In genomic region chr4:187667095-187667494, GRCh38 we compare ENCODE assay signal across 14 cellular contexts.
DNase-seq lines count a peak whose midpoint lies in the region; ATAC-seq, FAIRE-seq and TF ChIP-seq lines count a peak whose summit lies in the region.
"Had no signal": no experiment of that assay in that cellular context is flagged by ENCODE, and none has a peak within 500 bp of the region (broad histone marks: within the 10 kb centered on the region; RNA-seq: fewer than 3 reads in every experiment).

No MANE protein-coding gene starts in this region.

- no peak overlapping the region for H2BK20ac ChIP-seq in H1 (ENCODE audit: low read length)

- H3K9me3 ChIP-seq in HepG2 (ENCODE audit: low read length) = no peaks in the 10 kb centered on the region
- H3K9me3 ChIP-seq in right lobe of liver = no peaks in the 10 kb centered on the region
- H3K9me3 ChIP-seq in H1 (ENCODE audit: insufficient read depth in 2 of 2, low read depth in 1 of 2, low read length in 1 of 2) = no peaks in the 10 kb centered on the region
- H3K9me3 ChIP-seq in mesenchymal stem cell (ENCODE audit: control insufficient read depth, low read length) = no peaks in the 10 kb centered on the region
- H3K9me3 ChIP-seq: BLaER1 had no signal

- no peak overlapping the region for H2BK120ac ChIP-seq in H1 (replicated peaks; ENCODE audit: low read depth, low read length)
- no peak overlapping the region for H2BK120ac ChIP-seq in mesenchymal stem cell (ENCODE audit: low read depth, low read length)

- in situ Hi-C loops in HepG2 (cut with HindIII; ENCODE audit: extremely low pct_ligation_motif_present, low pct_unique_long_range_greater_than_20kb) = no loop called here

- CTCF ChIA-PET in HepG2 (lab: Yijun Ruan, JAX; ENCODE audit: low intra/inter-chr PET ratio, low total read pairs) (no interaction called here), H1 (lab: Charles Lee; ENCODE audit: partially characterized antibody) (interaction anchor here (0.6 kb wide), 2 partner anchors 99 to 571 kb away, joined by 4 read pairs; no protein-coding TSS in a partner anchor)

- no peak overlapping the region for H3K4me3 ChIP-seq in HepG2 (replicated peaks in 1 of 3; ENCODE audit: insufficient read depth in 1 of 3, low read depth in 2 of 3, low read length in 3 of 3)
- H3K4me3 ChIP-seq in right lobe of liver = no peak overlapping the region
- no peak overlapping the region for H3K4me3 ChIP-seq in H1 (ENCODE audit: extremely low read depth in 1 of 4, insufficient read depth in 2 of 4, low read depth in 3 of 4, low read length in 4 of 4)
- H3K4me3 ChIP-seq in mesenchymal stem cell (ENCODE audit: insufficient read depth in 1 of 2, low read depth in 1 of 2, low read length in 2 of 2) = peak overlapping the region in 1 of 2 experiments; percentile 52
- H3K4me3 ChIP-seq: BLaER1 had no signal

- H4K91ac ChIP-seq in H1 (replicated peaks; ENCODE audit: insufficient read length, low read length) (no peak overlapping the region), mesenchymal stem cell (ENCODE audit: low read length) (no peak overlapping the region)

- H4K8ac ChIP-seq in H1 (ENCODE audit: extremely low read depth, insufficient read depth, low read length) = no peak overlapping the region
- no peak overlapping the region for H4K8ac ChIP-seq in mesenchymal stem cell (ENCODE audit: low read length)

- no peak overlapping the region for H2AFZ ChIP-seq in HepG2 (ENCODE audit: low read length)
- peak overlapping the region; percentile 48; the same call in 1 of the 2 replicates for H2AFZ ChIP-seq in H1 (ENCODE audit: low read length)
- no peak overlapping the region for H2AFZ ChIP-seq in mesenchymal stem cell (ENCODE audit: low read depth, low read length)

- no peak overlapping the region for H3K23ac ChIP-seq in H1 (ENCODE audit: insufficient read length)
- no peak overlapping the region for H3K23ac ChIP-seq in mesenchymal stem cell (ENCODE audit: low read length in 2 of 2)

- no peak overlapping the region for H3K18ac ChIP-seq in H1 (ENCODE audit: extremely low read depth, low read length)
- H3K18ac ChIP-seq in mesenchymal stem cell (ENCODE audit: low read depth in 1 of 2, low read length in 2 of 2) = no peak overlapping the region

- H3K23me2 ChIP-seq in H1 (ENCODE audit: low read depth, low read length) = no peaks in the 10 kb centered on the region

- H3K4me2 ChIP-seq in HepG2 (ENCODE audit: low read depth, low read length) = no peak overlapping the region
- H3K4me2 ChIP-seq in H1 (ENCODE audit: insufficient read depth in 1 of 2, low read depth in 2 of 2, low read length in 2 of 2) = no peak overlapping the region
- H3K4me2 ChIP-seq in mesenchymal stem cell (ENCODE audit: low read length, poor library complexity, severe bottlenecking) = no peak overlapping the region

- H3K79me2 ChIP-seq in HepG2 (ENCODE audit: insufficient read depth, low read length) (no peaks in the 10 kb centered on the region), H1 (ENCODE audit: control insufficient read depth in 1 of 2, insufficient read depth in 2 of 2, low read length in 2 of 2) (no peaks in the 10 kb centered on the region)

- H4K20me1 ChIP-seq in HepG2 (ENCODE audit: insufficient read depth, low read length) = no peaks in the 10 kb centered on the region
- no peaks in the 10 kb centered on the region for H4K20me1 ChIP-seq in H1 (replicated peaks in 1 of 2; ENCODE audit: control insufficient read depth in 1 of 2, insufficient read depth in 2 of 2, low read length in 2 of 2)
- H4K20me1 ChIP-seq: BLaER1 had no signal

- TF ChIP-seq EP300 in HepG2 (IDR thresholded peaks at IDR 0.05; ENCODE audit: low read depth in 2 of 2, low read length in 2 of 2) (no peak), HepG2 (CRISPR knock-in tag; IDR thresholded peaks at IDR 0.05; ENCODE audit: borderline replicate concordance) (no peak), H1 (IDR thresholded peaks at IDR 0.05; ENCODE audit: borderline replicate concordance in 1 of 2, low read depth in 2 of 2, low read length in 2 of 2) (no peak)

- POLR2A ChIA-PET in HepG2 (lab: Yijun Ruan, JAX) (no interaction called here), H1 (lab: Charles Lee; ENCODE audit: partially characterized antibody) (no interaction called here)

- ATAC-seq in HepG2 = no peak
- ATAC-seq in right lobe of liver = no peak
- ATAC-seq in HG03025 (IDR thresholded peaks at IDR 0.05; ENCODE audit: low FRiP score, unreplicated experiment) = no peak
- no peak for ATAC-seq in GM18519 (IDR thresholded peaks at IDR 0.05; ENCODE audit: low FRiP score, unreplicated experiment)

- H3K36me3 ChIP-seq in HepG2 (replicated peaks in 1 of 2; ENCODE audit: control insufficient read depth in 1 of 2, insufficient read depth in 2 of 2, low read length in 2 of 2) (no peaks in the 10 kb centered on the region), right lobe of liver (no peaks in the 10 kb centered on the region), H1 (ENCODE audit: control insufficient read depth in 2 of 4, insufficient read depth in 4 of 4, low read length in 3 of 4) (no peaks in the 10 kb centered on the region), mesenchymal stem cell (ENCODE audit: control insufficient read depth in 1 of 2, insufficient read depth in 2 of 2, low read depth in 1 of 2, low read length in 2 of 2) (no peaks in the 10 kb centered on the region)
- H3K36me3 ChIP-seq: BLaER1 had no signal

- no TSS peak for BruUV-seq in HepG2 (replicated peaks; lab: Mats Ljungman, UMichigan)

- H2BK15ac ChIP-seq in H1 (ENCODE audit: low read length) (no peak overlapping the region), mesenchymal stem cell (ENCODE audit: low read depth, poor library complexity, severe bottlenecking) (no peak overlapping the region)

- H3K79me1 ChIP-seq in H1 (ENCODE audit: low read depth, low read length) = no peaks in the 10 kb centered on the region
- H3K79me1 ChIP-seq in mesenchymal stem cell (replicated peaks; ENCODE audit: low read length, poor library complexity, severe bottlenecking) = no peaks in the 10 kb centered on the region

- TF ChIP-seq RAD21 in HepG2 (CRISPR knock-in tag; IDR thresholded peaks at IDR 0.05) (no peak), H1 (IDR thresholded peaks at IDR 0.05 in 1 of 2, conservative IDR thresholded peaks at IDR 0.05 in 1 of 2; ENCODE audit: low read depth in 2 of 2, low read length in 2 of 2) (no peak)

- intact Hi-C loops in HepG2 (cut with micrococcal nuclease; ENCODE audit: unreplicated experiment) (no loop called here), right lobe of liver (cut with DNase I) (no loop called here)

- H3K4me1 ChIP-seq in HepG2 (ENCODE audit: insufficient read depth, low read length) (no peaks in the 10 kb centered on the region), right lobe of liver (no peaks in the 10 kb centered on the region), H1 (replicated peaks in 1 of 4; ENCODE audit: control insufficient read depth in 3 of 4, insufficient read depth in 4 of 4, low read length in 3 of 4) (peaks cover 0 to 3% (median 0%) of the 10 kb centered on the region in 4 experiments; a peak in 1 of 7 replicates), mesenchymal stem cell (ENCODE audit: control insufficient read depth, insufficient read depth, low read depth, low read length) (no peaks in the 10 kb centered on the region)

- no peaks in the 10 kb centered on the region for H3K27me3 ChIP-seq in HepG2 (ENCODE audit: control insufficient read depth in 1 of 2, insufficient read depth in 2 of 2, low read length in 2 of 2)
- no peaks in the 10 kb centered on the region for H3K27me3 ChIP-seq in right lobe of liver
- H3K27me3 ChIP-seq in H1 (replicated peaks in 1 of 4; ENCODE audit: control insufficient read depth in 3 of 4, extremely low read depth in 1 of 4, insufficient read depth in 3 of 4, low read length in 3 of 4) = no peaks in the 10 kb centered on the region
- H3K27me3 ChIP-seq in mesenchymal stem cell (ENCODE audit: control insufficient read depth in 1 of 2, insufficient read depth in 1 of 2, low read length in 2 of 2) = no peaks in the 10 kb centered on the region
- H3K27me3 ChIP-seq: BLaER1 had no signal

- no peak overlapping the region for H3K56ac ChIP-seq in H1 (replicated peaks; ENCODE audit: insufficient read length, low read depth, low read length)

- H2BK12ac ChIP-seq in H1 (ENCODE audit: low read depth, low read length) (no peak overlapping the region), mesenchymal stem cell (ENCODE audit: low read length in 2 of 2) (no peak overlapping the region)

- no peak overlapping the region for H2AK5ac ChIP-seq in H1 (ENCODE audit: low read depth, low read length)
- no peak overlapping the region for H2AK5ac ChIP-seq in mesenchymal stem cell (ENCODE audit: low read length, severe bottlenecking)

- no peak overlapping the region for H3K27ac ChIP-seq in HepG2 (ENCODE audit: extremely low read length, insufficient read depth, low read length)
- no peak overlapping the region for H3K27ac ChIP-seq in right lobe of liver
- no peak overlapping the region for H3K27ac ChIP-seq in H1 (ENCODE audit: low read depth, low read length)
- H3K27ac ChIP-seq in mesenchymal stem cell (ENCODE audit: low read length, poor library complexity, severe bottlenecking) = no peak overlapping the region
- H3K27ac ChIP-seq: 22Rv1, BLaER1 had no signal

- TF ChIP-seq POLR2A in HepG2 (IDR thresholded peaks at IDR 0.05; ENCODE audit: insufficient read depth in 1 of 2, low read depth in 2 of 2, low read length in 2 of 2) (no peak), right lobe of liver (IDR thresholded peaks at IDR 0.05) (no peak), H1 (IDR thresholded peaks at IDR 0.05; ENCODE audit: control extremely low read depth in 1 of 2, low read depth in 2 of 2, low read length in 2 of 2) (no peak)

- FAIRE-seq in HepG2 (lab: Jason Lieb, UNC) (no peak), H1 (lab: Jason Lieb, UNC) (no peak)

- TF ChIP-seq CTCF in HepG2 (CRISPR knock-in tag; IDR thresholded peaks at IDR 0.05) (no peak), right lobe of liver (IDR thresholded peaks at IDR 0.05) (no peak), H1 (IDR thresholded peaks at IDR 0.05; ENCODE audit: control extremely low read depth in 1 of 3, insufficient read depth in 1 of 3, low read depth in 1 of 3, low read length in 3 of 3) (no peak)

- WGBS in HepG2 (ENCODE audit: low lambda C conversion rate) = 0% methylated on average over 1 of the region's 1 CpG
- WGBS in right lobe of liver (ENCODE audit: insufficient coverage, low coverage, low lambda C conversion rate, missing lambda C conversion rate) = 40% methylated on average over 1 of the region's 1 CpG
- 86% methylated on average over 1 of the region's 1 CpG; no CpG with 5 or more reads in 1 of the 2 experiments for WGBS in H1 (ENCODE audit: extremely low coverage in 1 of 2, insufficient coverage in 1 of 2, insufficient read length in 1 of 2, insufficient replicate concordance in 2 of 2, low coverage in 1 of 2, low lambda C conversion rate in 2 of 2, missing lambda C conversion rate in 1 of 2), 2 experiments
- WGBS in mesenchymal stem cell = 94% methylated on average over 1 of the region's 1 CpG

- H4K5ac ChIP-seq in H1 (ENCODE audit: insufficient read length, low read depth, low read length) = no peak overlapping the region

- H3K14ac ChIP-seq in H1 (ENCODE audit: insufficient read length) = no peak overlapping the region
- no peak overlapping the region for H3K14ac ChIP-seq in mesenchymal stem cell (ENCODE audit: low read length in 2 of 2)

- H2BK5ac ChIP-seq in H1 (ENCODE audit: low read depth, low read length) = no peak overlapping the region
- H2BK5ac ChIP-seq in mesenchymal stem cell (ENCODE audit: low read depth, low read length, poor library complexity, severe bottlenecking) = no peak overlapping the region

- DNase-seq in HepG2 (ENCODE audit: low spot score) (no peak), right lobe of liver (no peak), H1 (ENCODE audit: low read depth in 1 of 2, low spot score in 2 of 2) (no peak), mesenchymal stem cell (no peak), nucleus accumbens (lab: John Stamatoyannopoulos, UW) (no peak), C1 segment of cervical spinal cord (lab: John Stamatoyannopoulos, UW) (no peak)
- DNase-seq: AML-193; CD4-positive, CD25-positive, alpha-beta regulatory T cell; DMS53; HCEC 1CT had no signal

- H3K9ac ChIP-seq in HepG2 (ENCODE audit: insufficient read depth, low read depth, low read length) = no peak overlapping the region
- no peak overlapping the region for H3K9ac ChIP-seq in H1 (replicated peaks in 1 of 4; ENCODE audit: extremely low read depth in 1 of 4, low read depth in 3 of 4, low read length in 3 of 4)
- H3K9ac ChIP-seq in mesenchymal stem cell (ENCODE audit: low read length) = peak overlapping the region; percentile 58
- H3K9ac ChIP-seq: BLaER1 had no signal

- no peak overlapping the region for H3K4ac ChIP-seq in H1 (replicated peaks; ENCODE audit: insufficient read length, low read depth, low read length)
- H3K4ac ChIP-seq in mesenchymal stem cell (ENCODE audit: low read depth in 1 of 2, low read length in 2 of 2) = no peak overlapping the region

Comparison
In these comparisons a context has a peak if more than half of its experiments do, and no peak if none do; other contexts are left out.
1. Of the 41 proteins assayed by ChIP-seq in both HepG2 and H1: peak only in HepG2: MAFK; only in H1: none; in both: none; in neither: 40.